Comparison of ENCODE assay signal across 24 cellular contexts in genomic region chr2:159445307-159445706, GRCh38.
DNase-seq lines count a peak whose midpoint lies in the region; ATAC-seq and TF ChIP-seq lines count a peak whose summit lies in the region.
"Had no signal": no experiment of that assay in that cellular context is flagged by ENCODE, and none has a peak within 500 bp of the region (broad histone marks: within the 10 kb centered on the region; RNA-seq: fewer than 3 reads in every experiment).

No MANE protein-coding gene starts in this region.

- CTCF ChIA-PET in activated naive CD4-positive, alpha-beta T cell treated with anti-CD3 and anti-CD28 coated beads, Interleukin-2, amount 10 ng/mL, durations not matched to agents 7 days and 5 days (lab: Charles Lee), result interaction anchor here (1.0 to 1.5 kb wide), 2 partner anchors 26 to 36 kb away, joined by 3 to 4 read pairs; no protein-coding TSS in a partner anchor

- H3K27ac ChIP-seq in heart right ventricle, result no peak overlapping the region
- H3K27ac ChIP-seq: breast epithelium, heart left ventricle, testis, uterus had no signal

- peaks cover 0 to 13% of the 10 kb centered on the region in 2 donors for H3K36me3 Mint-ChIP-seq in activated naive CD4-positive, alpha-beta T cell treated with anti-CD3 and anti-CD28 coated beads, Interleukin-2, amount 50 U/mL, for 72 hours
- no peaks in the 10 kb centered on the region for H3K36me3 Mint-ChIP-seq in activated naive CD4-positive, alpha-beta T cell treated with anti-CD3 and anti-CD28 coated beads, Interleukin-2, amount 10 ng/mL, durations not matched to agents 7 days and 5 days
- no peaks in the 10 kb centered on the region for H3K36me3 Mint-ChIP-seq in T-helper 2 cell treated with Interferon-gamma antibody and Interleukin-4, amounts not matched to agents 5 μg/mL and 100 μg/mL, for 36 hours (ENCODE audit: low read depth)

- TF ChIP-seq CTCF in heart right ventricle (IDR thresholded peaks at IDR 0.05), result no peak

- peaks cover 0 to 3% of the 10 kb centered on the region in 2 donors for H3K9me3 Mint-ChIP-seq in activated naive CD4-positive, alpha-beta T cell treated with anti-CD3 and anti-CD28 coated beads, Interleukin-2, amount 50 U/mL, for 72 hours
- no peaks in the 10 kb centered on the region for H3K9me3 Mint-ChIP-seq in activated naive CD4-positive, alpha-beta T cell treated with anti-CD3 and anti-CD28 coated beads, Interleukin-2, amount 10 ng/mL, durations not matched to agents 7 days and 5 days
- no peaks in the 10 kb centered on the region for H3K9me3 Mint-ChIP-seq in T-helper 2 cell treated with Interferon-gamma antibody and Interleukin-4, amounts not matched to agents 5 μg/mL and 100 μg/mL, for 36 hours
- no peaks in the 10 kb centered on the region for H3K9me3 Mint-ChIP-seq in stimulated activated naive CD8-positive, alpha-beta T cell treated with anti-CD3 and anti-CD28 coated beads, Interleukin-15, amount 100 ng/mL, for 72 hours
- H3K9me3 Mint-ChIP-seq: H9 had no signal

- H3K27ac Mint-ChIP-seq in activated naive CD4-positive, alpha-beta T cell treated with anti-CD3 and anti-CD28 coated beads, Interleukin-2, amount 50 U/mL, for 72 hours, result peak overlapping the region in 1 of 2 donors; percentile 47
- no peak overlapping the region for H3K27ac Mint-ChIP-seq in activated naive CD4-positive, alpha-beta T cell treated with anti-CD3 and anti-CD28 coated beads, Interleukin-2, amount 10 ng/mL, durations not matched to agents 7 days and 5 days
- H3K27ac Mint-ChIP-seq in T-helper 2 cell treated with Interferon-gamma antibody and Interleukin-4, amounts not matched to agents 5 μg/mL and 100 μg/mL, for 36 hours, result no peak overlapping the region
- H3K27ac Mint-ChIP-seq in stimulated activated naive CD8-positive, alpha-beta T cell treated with anti-CD3 and anti-CD28 coated beads, Interleukin-15, amount 100 ng/mL, for 72 hours, result peak overlapping the region in 1 of 2 donors; percentile 90
- H3K27ac Mint-ChIP-seq: B cell had no signal

- H3K4me1 Mint-ChIP-seq in activated naive CD4-positive, alpha-beta T cell treated with anti-CD3 and anti-CD28 coated beads, Interleukin-2, amount 10 ng/mL, durations not matched to agents 7 days and 5 days, result peaks cover 4% of the 10 kb centered on the region
- H3K4me1 Mint-ChIP-seq in T-helper 2 cell treated with Interferon-gamma antibody and Interleukin-4, amounts not matched to agents 5 μg/mL and 100 μg/mL, for 36 hours (ENCODE audit: low read depth), result peaks cover 2% of the 10 kb centered on the region
- H3K4me1 Mint-ChIP-seq in stimulated activated naive CD8-positive, alpha-beta T cell treated with anti-CD3 and anti-CD28 coated beads, Interleukin-15, amount 100 ng/mL, for 72 hours, result peaks cover 17% of the 10 kb centered on the region
- H3K4me1 Mint-ChIP-seq: B cell had no signal

- no peak overlapping the region for H3K4me3 ChIP-seq in heart right ventricle
- H3K4me3 ChIP-seq: breast epithelium, heart left ventricle, smooth muscle cell, testis, uterus had no signal

- intact Hi-C loops in heart right ventricle (cut with DNase I), result loop anchor here in 2 of 10 donors (5.0 to 10.0 kb wide), 2 partner anchors 169 to 172 kb away; partner anchors contain the start of gene BAZ2B (in 2 of the 2)

- ATAC-seq in activated naive CD4-positive, alpha-beta T cell treated with anti-CD3 and anti-CD28 coated beads, Interleukin-2, amount 50 U/mL, for 72 hours, result peak; percentile 57 to 70
- ATAC-seq in GM21423 (IDR thresholded peaks at IDR 0.05; ENCODE audit: unreplicated experiment) (peak; percentile 67), GM18517 (IDR thresholded peaks at IDR 0.05; ENCODE audit: unreplicated experiment) (no peak), heart right ventricle (no peak)
- ATAC-seq in stimulated activated naive CD8-positive, alpha-beta T cell treated with anti-CD3 and anti-CD28 coated beads, Interleukin-15, amount 100 ng/mL, for 72 hours, result peak; percentile 99
- ATAC-seq: heart left ventricle, left cardiac atrium had no signal

- H3K27me3 Mint-ChIP-seq in activated naive CD4-positive, alpha-beta T cell treated with anti-CD3 and anti-CD28 coated beads, Interleukin-2, amount 10 ng/mL, durations not matched to agents 7 days and 5 days, result no peaks in the 10 kb centered on the region
- no peaks in the 10 kb centered on the region for H3K27me3 Mint-ChIP-seq in T-helper 2 cell treated with Interferon-gamma antibody and Interleukin-4, amounts not matched to agents 5 μg/mL and 100 μg/mL, for 36 hours (ENCODE audit: low read depth)
- no peaks in the 10 kb centered on the region for H3K27me3 Mint-ChIP-seq in stimulated activated naive CD8-positive, alpha-beta T cell treated with anti-CD3 and anti-CD28 coated beads, Interleukin-15, amount 100 ng/mL, for 72 hours
- H3K27me3 Mint-ChIP-seq: B cell had no signal

- H3K4me3 Mint-ChIP-seq in activated naive CD4-positive, alpha-beta T cell treated with anti-CD3 and anti-CD28 coated beads, Interleukin-2, amount 10 ng/mL, durations not matched to agents 7 days and 5 days, result no peak overlapping the region
- no peak overlapping the region for H3K4me3 Mint-ChIP-seq in T-helper 2 cell treated with Interferon-gamma antibody and Interleukin-4, amounts not matched to agents 5 μg/mL and 100 μg/mL, for 36 hours
- H3K4me3 Mint-ChIP-seq in stimulated activated naive CD8-positive, alpha-beta T cell treated with anti-CD3 and anti-CD28 coated beads, Interleukin-15, amount 100 ng/mL, for 72 hours, result no peak overlapping the region
- H3K4me3 Mint-ChIP-seq: B cell, H9 had no signal

- peaks cover 0 to 7% (median 0%) of the 10 kb centered on the region in 11 donors for H3K9me3 ChIP-seq in heart right ventricle
- H3K9me3 ChIP-seq: breast epithelium, testis, uterus had no signal

- DNase-seq in activated naive CD4-positive, alpha-beta T cell treated with anti-CD3 and anti-CD28 coated beads, Interleukin-2, amount 50 U/mL, for 72 hours (ENCODE audit: low spot score in 2 of 2), result no peak
- no peak for DNase-seq in activated naive CD4-positive, alpha-beta T cell treated with anti-CD3 and anti-CD28 coated beads, Interleukin-2, amount 10 ng/mL, durations not matched to agents 7 days and 5 days
- peak; percentile 5 for DNase-seq in T-helper 2 cell treated with Interferon-gamma antibody and Interleukin-4, amounts not matched to agents 5 μg/mL and 100 μg/mL, for 36 hours (ENCODE audit: low spot score)
- peak; percentile 3 to 46 for DNase-seq in stimulated activated naive CD8-positive, alpha-beta T cell treated with anti-CD3 and anti-CD28 coated beads, Interleukin-15, amount 100 ng/mL, for 72 hours
- no peak for DNase-seq in heart right ventricle
- no peak for DNase-seq in nucleus accumbens (lab: John Stamatoyannopoulos, UW)
- DNase-seq: activated CD4-positive, alpha-beta T cell treated with anti-CD3 and anti-CD28 coated beads, Interleukin-2, amount 50 U/mL, for 4 hours; activated T-cell treated with anti-CD3 and anti-CD28 coated beads for 4 hours; amygdala; effector memory CD4-positive, alpha-beta T cell; foreskin fibroblast; H9; heart left ventricle; left cardiac atrium; NCI-H1092 treated with DMSO at 0.1 percent for 48 hours; NCI-H187 treated with DMSO at 0.1 percent for 48 hours; stimulated activated CD4-positive, alpha-beta T cell treated with anti-CD3 and anti-CD28 coated beads, Interleukin-2, amount 100 ng/mL, for 24 hours; testis; uterus had no signal

- H3K4me1 ChIP-seq in heart right ventricle, result peaks cover 0 to 12% (median 3%) of the 10 kb centered on the region in 9 donors
- H3K4me1 ChIP-seq: breast epithelium, testis, uterus had no signal

- no peaks in the 10 kb centered on the region for H3K27me3 ChIP-seq in heart right ventricle
- H3K27me3 ChIP-seq: breast epithelium, heart left ventricle, testis, uterus had no signal

- H3K36me3 ChIP-seq in heart right ventricle, result peaks cover 0 to 79% (median 47%) of the 10 kb centered on the region in 9 donors
- H3K36me3 ChIP-seq: uterus had no signal

Comparison
In these comparisons a context has a peak if more than half of its experiments do, and no peak if none do; other contexts are left out.
1. ATAC-seq: peak in activated naive CD4-positive, alpha-beta T cell treated with anti-CD3 and anti-CD28 coated beads, Interleukin-2, amount 50 U/mL, for 72 hours (2 of 2), GM21423 (single experiment) and stimulated activated naive CD8-positive, alpha-beta T cell treated with anti-CD3 and anti-CD28 coated beads, Interleukin-15, amount 100 ng/mL, for 72 hours (single experiment); none in GM18517 (single experiment) and heart right ventricle (0 of 8).
2. DNase-seq: peak in T-helper 2 cell treated with Interferon-gamma antibody and Interleukin-4, amounts not matched to agents 5 μg/mL and 100 μg/mL, for 36 hours (single experiment) and stimulated activated naive CD8-positive, alpha-beta T cell treated with anti-CD3 and anti-CD28 coated beads, Interleukin-15, amount 100 ng/mL, for 72 hours (2 of 2); none in activated naive CD4-positive, alpha-beta T cell treated with anti-CD3 and anti-CD28 coated beads, Interleukin-2, amount 50 U/mL, for 72 hours (0 of 2), activated naive CD4-positive, alpha-beta T cell treated with anti-CD3 and anti-CD28 coated beads, Interleukin-2, amount 10 ng/mL, durations not matched to agents 7 days and 5 days (single experiment), heart right ventricle (0 of 2) and nucleus accumbens (0 of 56).